10 cellular contexts compared by ENCODE assay signal in genomic region chr7:14836571-14837189, GRCh38.
DNase-seq lines count a peak whose midpoint lies in the region; ATAC-seq, FAIRE-seq and TF ChIP-seq lines count a peak whose summit lies in the region.
"Had no signal": no experiment of that assay in that cellular context is flagged by ENCODE, and none has a peak within 500 bp of the region (broad histone marks: within the 10 kb centered on the region; RNA-seq: fewer than 3 reads in every experiment).

No MANE protein-coding gene starts in this region.

- in situ Hi-C loops in brain microvascular endothelial cell (cut with HindIII; ENCODE audit: low pct_ligation_motif_present, low sequenced_read_pairs), result no loop called here

- POLR2A ChIA-PET in activated CD4-positive, alpha-beta memory T cell treated with anti-CD3 and anti-CD28 coated beads for 36 hours (lab: Charles Lee), result no interaction called here

- peak; percentile 25 for DNase-seq in Calu3
- peak; percentile 90 to 98 for DNase-seq in NCI-H2081 (lab: John Stamatoyannopoulos, UW)
- DNase-seq in brain microvascular endothelial cell, result peak; percentile 94
- DNase-seq in kidney, result peak; percentile 35
- DNase-seq in activated CD4-positive, alpha-beta memory T cell treated with anti-CD3 and anti-CD28 coated beads for 36 hours, result no peak
- DNase-seq in coronary artery (ENCODE audit: low spot score), result no peak
- DNase-seq: activated CD4-positive, alpha-beta T cell treated with anti-CD3 and anti-CD28 coated beads, Interleukin-2, amount 10 ng/mL, durations not matched to agents 24 days and 14 days had no signal

- TF ChIP-seq CTCF in Calu3 (IDR thresholded peaks at IDR 0.05; ENCODE audit: unreplicated experiment) (no peak), brain microvascular endothelial cell (IDR thresholded peaks at IDR 0.05; ENCODE audit: low read depth, low read length, missing control alignments) (no peak), kidney (IDR thresholded peaks at IDR 0.05; ENCODE audit: borderline replicate concordance, extremely low read depth, insufficient read depth) (no peak), coronary artery (IDR thresholded peaks at IDR 0.05) (no peak)

- H3K4me1 Mint-ChIP-seq in Calu3 (ENCODE audit: low read depth, unreplicated experiment), result peaks cover 7% of the 10 kb centered on the region
- no peaks in the 10 kb centered on the region for H3K4me1 Mint-ChIP-seq in activated CD4-positive, alpha-beta memory T cell treated with anti-CD3 and anti-CD28 coated beads for 36 hours (ENCODE audit: low read depth)
- H3K4me1 Mint-ChIP-seq: activated CD4-positive, alpha-beta T cell treated with anti-CD3 and anti-CD28 coated beads, Interleukin-2, amount 10 ng/mL, durations not matched to agents 24 days and 14 days had no signal

- H3K9me3 ChIP-seq in kidney (ENCODE audit: control insufficient read depth in 1 of 2, low read length in 2 of 2), result no peaks in the 10 kb centered on the region

- H3K27me3 ChIP-seq in brain microvascular endothelial cell (replicated peaks), result no peaks in the 10 kb centered on the region

- no peaks in the 10 kb centered on the region for H3K9me3 Mint-ChIP-seq in Calu3 (ENCODE audit: low read depth, unreplicated experiment)
- no peaks in the 10 kb centered on the region for H3K9me3 Mint-ChIP-seq in activated CD4-positive, alpha-beta memory T cell treated with anti-CD3 and anti-CD28 coated beads for 36 hours

- FAIRE-seq in kidney (lab: Jason Lieb, UNC), result no peak
- FAIRE-seq: keratinocyte had no signal

- H3K27ac Mint-ChIP-seq in Calu3 (ENCODE audit: unreplicated experiment), result no peak overlapping the region
- no peak overlapping the region for H3K27ac Mint-ChIP-seq in activated CD4-positive, alpha-beta memory T cell treated with anti-CD3 and anti-CD28 coated beads for 36 hours
- H3K27ac Mint-ChIP-seq: activated CD4-positive, alpha-beta T cell treated with anti-CD3 and anti-CD28 coated beads, Interleukin-2, amount 10 ng/mL, durations not matched to agents 24 days and 14 days had no signal

- H3K36me3 ChIP-seq in brain microvascular endothelial cell (replicated peaks), result no peaks in the 10 kb centered on the region
- H3K36me3 ChIP-seq in kidney (ENCODE audit: control insufficient read depth in 1 of 2, insufficient read depth in 2 of 2, low read length in 2 of 2), result no peaks in the 10 kb centered on the region

- H3K4me3 ChIP-seq in brain microvascular endothelial cell (ENCODE audit: low read depth, low read length) (peak overlapping the region; percentile 13), kidney (ENCODE audit: low read length in 2 of 2) (no peak overlapping the region), coronary artery (no peak overlapping the region)

- H3K27me3 Mint-ChIP-seq in Calu3 (ENCODE audit: unreplicated experiment), result no peaks in the 10 kb centered on the region
- no peaks in the 10 kb centered on the region for H3K27me3 Mint-ChIP-seq in activated CD4-positive, alpha-beta memory T cell treated with anti-CD3 and anti-CD28 coated beads for 36 hours
- H3K27me3 Mint-ChIP-seq: activated CD4-positive, alpha-beta T cell treated with anti-CD3 and anti-CD28 coated beads, Interleukin-2, amount 10 ng/mL, durations not matched to agents 24 days and 14 days had no signal

- H3K36me3 Mint-ChIP-seq in Calu3 (ENCODE audit: insufficient read depth, unreplicated experiment), result no peaks in the 10 kb centered on the region
- H3K36me3 Mint-ChIP-seq in activated CD4-positive, alpha-beta memory T cell treated with anti-CD3 and anti-CD28 coated beads for 36 hours, result no peaks in the 10 kb centered on the region

- ATAC-seq in GM19351 (IDR thresholded peaks at IDR 0.05; ENCODE audit: unreplicated experiment) (no peak), HG02759 (IDR thresholded peaks at IDR 0.05; ENCODE audit: unreplicated experiment) (no peak)

- no TSS peak for BruUV-seq in Calu3 (replicated peaks; lab: Mats Ljungman, UMichigan)

- CTCF ChIA-PET in Calu3 (lab: Charles Lee), result no interaction called here
- CTCF ChIA-PET in activated CD4-positive, alpha-beta memory T cell treated with anti-CD3 and anti-CD28 coated beads for 36 hours (lab: Charles Lee), result no interaction called here

- intact Hi-C loops in Calu3 (cut with micrococcal nuclease; ENCODE audit: unreplicated experiment) (no loop called here), kidney (cut with DNase I) (no loop called here)
- intact Hi-C loops in activated CD4-positive, alpha-beta memory T cell treated with anti-CD3 and anti-CD28 coated beads for 36 hours (cut with micrococcal nuclease), result no loop called here

- no peak overlapping the region for H3K9ac ChIP-seq in kidney (ENCODE audit: low read length in 2 of 2)

- H3K4me3 Mint-ChIP-seq in Calu3 (ENCODE audit: low read depth, unreplicated experiment), result no peak overlapping the region
- H3K4me3 Mint-ChIP-seq in activated CD4-positive, alpha-beta memory T cell treated with anti-CD3 and anti-CD28 coated beads for 36 hours, result no peak overlapping the region
- H3K4me3 Mint-ChIP-seq: activated CD4-positive, alpha-beta T cell treated with anti-CD3 and anti-CD28 coated beads, Interleukin-2, amount 10 ng/mL, durations not matched to agents 24 days and 14 days had no signal

- H3K4me1 ChIP-seq in kidney (ENCODE audit: control insufficient read depth in 1 of 2, insufficient read depth in 1 of 2, low read depth in 1 of 2, low read length in 2 of 2), result no peaks in the 10 kb centered on the region

- peak overlapping the region; percentile 86 for H3K27ac ChIP-seq in brain microvascular endothelial cell
- H3K27ac ChIP-seq in kidney (ENCODE audit: low read depth in 2 of 2, low read length in 2 of 2), result no peak overlapping the region
- no peak overlapping the region for H3K27ac ChIP-seq in coronary artery

Comparison
In these comparisons a context has a peak if more than half of its experiments do, and no peak if none do; other contexts are left out.
1. DNase-seq: peak in Calu3 (single experiment), NCI-H2081 (2 of 2), brain microvascular endothelial cell (single experiment) and kidney (single experiment); none in activated CD4-positive, alpha-beta memory T cell treated with anti-CD3 and anti-CD28 coated beads for 36 hours (single experiment) and coronary artery (single experiment).